Comparison of ENCODE assay signal across 1 cellular context in genomic region chr11:2194877-2195755, GRCh38.
TF ChIP-seq lines count a peak whose summit lies in the region.

No MANE protein-coding gene starts in this region.

TF ChIP-seq in K562, 482 proteins besides CTCF, POLR2A, EP300 and RAD21:
- peak; percentile 12 for TF ChIP-seq ZFP36 (IDR thresholded peaks at IDR 0.05; ENCODE audit: low read depth, low read length, partially characterized antibody)
- TF ChIP-seq, protein P1, sequence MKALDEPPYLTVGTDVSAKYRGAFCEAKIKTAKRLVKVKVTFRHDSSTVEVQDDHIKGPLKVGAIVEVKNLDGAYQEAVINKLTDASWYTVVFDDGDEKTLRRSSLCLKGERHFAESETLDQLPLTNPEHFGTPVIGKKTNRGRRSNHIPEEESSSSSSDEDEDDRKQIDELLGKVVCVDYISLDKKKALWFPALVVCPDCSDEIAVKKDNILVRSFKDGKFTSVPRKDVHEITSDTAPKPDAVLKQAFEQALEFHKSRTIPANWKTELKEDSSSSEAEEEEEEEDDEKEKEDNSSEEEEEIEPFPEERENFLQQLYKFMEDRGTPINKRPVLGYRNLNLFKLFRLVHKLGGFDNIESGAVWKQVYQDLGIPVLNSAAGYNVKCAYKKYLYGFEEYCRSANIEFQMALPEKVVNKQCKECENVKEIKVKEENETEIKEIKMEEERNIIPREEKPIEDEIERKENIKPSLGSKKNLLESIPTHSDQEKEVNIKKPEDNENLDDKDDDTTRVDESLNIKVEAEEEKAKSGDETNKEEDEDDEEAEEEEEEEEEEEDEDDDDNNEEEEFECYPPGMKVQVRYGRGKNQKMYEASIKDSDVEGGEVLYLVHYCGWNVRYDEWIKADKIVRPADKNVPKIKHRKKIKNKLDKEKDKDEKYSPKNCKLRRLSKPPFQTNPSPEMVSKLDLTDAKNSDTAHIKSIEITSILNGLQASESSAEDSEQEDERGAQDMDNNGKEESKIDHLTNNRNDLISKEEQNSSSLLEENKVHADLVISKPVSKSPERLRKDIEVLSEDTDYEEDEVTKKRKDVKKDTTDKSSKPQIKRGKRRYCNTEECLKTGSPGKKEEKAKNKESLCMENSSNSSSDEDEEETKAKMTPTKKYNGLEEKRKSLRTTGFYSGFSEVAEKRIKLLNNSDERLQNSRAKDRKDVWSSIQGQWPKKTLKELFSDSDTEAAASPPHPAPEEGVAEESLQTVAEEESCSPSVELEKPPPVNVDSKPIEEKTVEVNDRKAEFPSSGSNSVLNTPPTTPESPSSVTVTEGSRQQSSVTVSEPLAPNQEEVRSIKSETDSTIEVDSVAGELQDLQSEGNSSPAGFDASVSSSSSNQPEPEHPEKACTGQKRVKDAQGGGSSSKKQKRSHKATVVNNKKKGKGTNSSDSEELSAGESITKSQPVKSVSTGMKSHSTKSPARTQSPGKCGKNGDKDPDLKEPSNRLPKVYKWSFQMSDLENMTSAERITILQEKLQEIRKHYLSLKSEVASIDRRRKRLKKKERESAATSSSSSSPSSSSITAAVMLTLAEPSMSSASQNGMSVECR (CRISPR knock-in tag; IDR thresholded peaks at IDR 0.05) = no peak
- TF ChIP-seq SMAD2 (IDR thresholded peaks at IDR 0.05; ENCODE audit: low read depth, low read length) = no peak
- peak; percentile 98 for TF ChIP-seq ZBTB7A (IDR thresholded peaks at IDR 0.05; ENCODE audit: borderline replicate concordance, control insufficient read depth, low read depth, low read length)
- TF ChIP-seq RB1 (IDR thresholded peaks at IDR 0.05; ENCODE audit: low read depth) = peak; percentile 35; the same call in 1 of the 2 replicates
- TF ChIP-seq, protein P2, sequence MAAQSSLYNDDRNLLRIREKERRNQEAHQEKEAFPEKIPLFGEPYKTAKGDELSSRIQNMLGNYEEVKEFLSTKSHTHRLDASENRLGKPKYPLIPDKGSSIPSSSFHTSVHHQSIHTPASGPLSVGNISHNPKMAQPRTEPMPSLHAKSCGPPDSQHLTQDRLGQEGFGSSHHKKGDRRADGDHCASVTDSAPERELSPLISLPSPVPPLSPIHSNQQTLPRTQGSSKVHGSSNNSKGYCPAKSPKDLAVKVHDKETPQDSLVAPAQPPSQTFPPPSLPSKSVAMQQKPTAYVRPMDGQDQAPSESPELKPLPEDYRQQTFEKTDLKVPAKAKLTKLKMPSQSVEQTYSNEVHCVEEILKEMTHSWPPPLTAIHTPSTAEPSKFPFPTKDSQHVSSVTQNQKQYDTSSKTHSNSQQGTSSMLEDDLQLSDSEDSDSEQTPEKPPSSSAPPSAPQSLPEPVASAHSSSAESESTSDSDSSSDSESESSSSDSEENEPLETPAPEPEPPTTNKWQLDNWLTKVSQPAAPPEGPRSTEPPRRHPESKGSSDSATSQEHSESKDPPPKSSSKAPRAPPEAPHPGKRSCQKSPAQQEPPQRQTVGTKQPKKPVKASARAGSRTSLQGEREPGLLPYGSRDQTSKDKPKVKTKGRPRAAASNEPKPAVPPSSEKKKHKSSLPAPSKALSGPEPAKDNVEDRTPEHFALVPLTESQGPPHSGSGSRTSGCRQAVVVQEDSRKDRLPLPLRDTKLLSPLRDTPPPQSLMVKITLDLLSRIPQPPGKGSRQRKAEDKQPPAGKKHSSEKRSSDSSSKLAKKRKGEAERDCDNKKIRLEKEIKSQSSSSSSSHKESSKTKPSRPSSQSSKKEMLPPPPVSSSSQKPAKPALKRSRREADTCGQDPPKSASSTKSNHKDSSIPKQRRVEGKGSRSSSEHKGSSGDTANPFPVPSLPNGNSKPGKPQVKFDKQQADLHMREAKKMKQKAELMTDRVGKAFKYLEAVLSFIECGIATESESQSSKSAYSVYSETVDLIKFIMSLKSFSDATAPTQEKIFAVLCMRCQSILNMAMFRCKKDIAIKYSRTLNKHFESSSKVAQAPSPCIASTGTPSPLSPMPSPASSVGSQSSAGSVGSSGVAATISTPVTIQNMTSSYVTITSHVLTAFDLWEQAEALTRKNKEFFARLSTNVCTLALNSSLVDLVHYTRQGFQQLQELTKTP (IDR thresholded peaks at IDR 0.05; ENCODE audit: low read depth in 1 of 2, partially characterized antibody in 2 of 2) = no peak
- peak; percentile 70 for TF ChIP-seq SMC3 (conservative IDR thresholded peaks at IDR 0.05; ENCODE audit: insufficient read depth, low read depth, low read length)
- TF ChIP-seq VEZF1 (CRISPR knock-in tag; IDR thresholded peaks at IDR 0.05) = 0 out of 2 replicates have a peak, but pooled peaks have one; percentile 21
- TF ChIP-seq PCBP1 (IDR thresholded peaks at IDR 0.05; ENCODE audit: low read depth, low read length, poor library complexity, severe bottlenecking) = no peak
- no peak for TF ChIP-seq MXI1 (IDR thresholded peaks at IDR 0.05; ENCODE audit: low read depth, low read length)
